In genomic region chr5:180618830-180619562, GRCh38 we compare ENCODE assay signal across 9 cellular contexts.
DNase-seq lines count a peak whose midpoint lies in the region; ATAC-seq and TF ChIP-seq lines count a peak whose summit lies in the region.
"Had no signal": no experiment of that assay in that cellular context is flagged by ENCODE, and none has a peak within 500 bp of the region (broad histone marks: within the 10 kb centered on the region; RNA-seq: fewer than 3 reads in every experiment).

No MANE protein-coding gene starts in this region.

- DNase-seq in GM13976 (ENCODE audit: low spot score) (no peak), SIG-M5 treated with dmso at 0.1 percent for 504 hours (lab: John Stamatoyannopoulos, UW; ENCODE audit: unreplicated experiment) (peak; percentile 72), pons (ENCODE audit: low spot score) (no peak), middle frontal gyrus (ENCODE audit: extremely low spot score, low spot score) (no peak)
- DNase-seq in central memory CD8-positive, alpha-beta T cell (ENCODE audit: low spot score in 2 of 2), result no peak

- in situ Hi-C loops in GM13976 (cut with MboI; ENCODE audit: low sequenced_read_pairs, unreplicated experiment), result no loop called here

- peaks cover 5% of the 10 kb centered on the region for H3K36me3 Mint-ChIP-seq in central memory CD8-positive, alpha-beta T cell (ENCODE audit: insufficient read depth)
- H3K36me3 Mint-ChIP-seq in nephron (ENCODE audit: low read depth), result no peaks in the 10 kb centered on the region
- H3K36me3 Mint-ChIP-seq: memory B cell had no signal

- H3K27me3 Mint-ChIP-seq in central memory CD8-positive, alpha-beta T cell, result no peaks in the 10 kb centered on the region
- peaks cover 24% of the 10 kb centered on the region for H3K27me3 Mint-ChIP-seq in nephron (ENCODE audit: low read depth)

- TF ChIP-seq CTCF in GM13976 (IDR thresholded peaks at IDR 0.05; ENCODE audit: borderline replicate concordance, control extremely low read depth, extremely low read depth, insufficient read depth, missing control alignments), result peak; percentile 12
- TF ChIP-seq CTCF in nephron (IDR thresholded peaks at IDR 0.05; ENCODE audit: unreplicated experiment in 3 of 3), result peak; percentile 46 to 68 (median 54)

- peaks cover 5% of the 10 kb centered on the region for H3K4me1 Mint-ChIP-seq in central memory CD8-positive, alpha-beta T cell
- peaks cover 4% of the 10 kb centered on the region for H3K4me1 Mint-ChIP-seq in nephron

- no peaks in the 10 kb centered on the region for H3K9me3 Mint-ChIP-seq in central memory CD8-positive, alpha-beta T cell
- no peaks in the 10 kb centered on the region for H3K9me3 Mint-ChIP-seq in nephron
- H3K9me3 Mint-ChIP-seq: memory B cell had no signal

- ATAC-seq in central memory CD8-positive, alpha-beta T cell (replicated peaks; ENCODE audit: extremely low read depth, poor library complexity, severe bottlenecking), result peak; percentile 58
- no peak for ATAC-seq in HG02759 (IDR thresholded peaks at IDR 0.05; ENCODE audit: unreplicated experiment)
- ATAC-seq in HG03354 (IDR thresholded peaks at IDR 0.05; ENCODE audit: poor library complexity, severe bottlenecking, unreplicated experiment), result no peak

- H3K4me3 Mint-ChIP-seq in central memory CD8-positive, alpha-beta T cell, result peak overlapping the region; percentile 18
- H3K4me3 Mint-ChIP-seq in nephron, result peak overlapping the region; percentile 77 to 78 (median 78)

- no peak overlapping the region for H3K27ac Mint-ChIP-seq in central memory CD8-positive, alpha-beta T cell (ENCODE audit: low read depth)
- H3K27ac Mint-ChIP-seq in nephron, result no peak overlapping the region
- H3K27ac Mint-ChIP-seq: memory B cell had no signal
